26 cellular contexts compared by ENCODE assay signal in the genomic region with DNA sequence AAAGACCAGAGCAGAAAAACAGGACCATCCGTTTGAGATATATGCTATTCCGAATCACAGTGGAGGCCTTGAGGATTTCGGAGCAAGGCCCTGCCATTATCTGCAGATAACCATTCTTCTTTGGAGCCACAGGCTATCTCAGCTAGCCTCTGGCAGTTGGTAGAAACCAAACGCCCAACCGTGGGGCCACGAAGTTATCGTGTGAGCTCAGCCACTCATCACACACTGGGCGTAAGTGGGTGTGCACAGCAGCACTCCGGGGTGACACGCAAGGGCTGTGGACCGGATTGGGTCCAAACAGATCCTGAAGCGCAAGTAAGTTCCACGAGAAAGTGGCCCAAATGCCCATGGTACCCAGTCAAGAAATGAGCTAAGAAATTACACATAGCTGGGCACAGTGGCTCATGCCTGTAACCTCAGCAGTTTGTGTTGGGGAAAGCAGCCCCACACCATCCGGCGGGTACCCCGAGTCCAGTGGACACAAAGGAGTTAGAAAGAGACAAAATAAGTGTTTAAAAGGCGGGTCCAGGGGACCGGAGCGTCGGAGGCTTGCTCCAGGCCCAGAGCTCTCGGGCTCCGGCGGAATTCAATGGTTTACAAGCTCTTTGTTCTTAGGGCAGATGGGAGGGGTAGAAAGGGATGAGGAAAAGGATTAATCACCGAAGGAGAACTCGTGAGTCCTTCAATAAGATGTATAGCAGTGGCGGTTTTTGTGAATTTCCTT.
"Had no signal": no experiment of that assay in that cellular context is flagged by ENCODE, and none has a peak within 500 bp of the region (broad histone marks: within the 10 kb centered on the region; RNA-seq: fewer than 3 reads in every experiment).

No MANE protein-coding gene starts in this region.

- H3K27ac ChIP-seq: hepatocyte, left ventricle myocardium inferior, prostate gland, spleen, testis, upper lobe of left lung had no signal

- DNase-seq: activated CD4-positive, alpha-beta T cell treated with anti-CD3 and anti-CD28 coated beads for 4 hours; activated CD4-positive, alpha-beta T cell treated with anti-CD3 and anti-CD28 coated beads, Interleukin-2, amount 50 U/mL, for 48 hours; activated CD4-positive, CD25-positive, alpha-beta regulatory T cell; activated effector memory CD4-positive, alpha-beta T cell treated with Interleukin-2 at 50 U/mL for 16 hours; activated naive CD4-positive, alpha-beta T cell treated with anti-CD3 and anti-CD28 coated beads for 36 hours; activated naive CD8-positive, alpha-beta T cell treated with anti-CD3 and anti-CD28 coated beads, Interleukin-2, amount 10 ng/mL, durations not matched to agents 7 days and 5 days; activated T-cell treated with anti-CD3 and anti-CD28 coated beads, Interleukin-2, amount 50 U/mL, for 72 hours; amniotic stem cell; cortex of kidney; effector CD4-positive, alpha-beta T cell; erythroblast; foreskin fibroblast; immature natural killer cell; kidney glomerular epithelial cell; left ventricle myocardium inferior; spleen; stimulated activated CD4-positive, alpha-beta T cell treated with anti-CD3 and anti-CD28 coated beads, Interleukin-4, amount 100 ng/mL, for 1 hour; stimulated activated naive CD4-positive, alpha-beta T cell; T1000; testis; upper lobe of left lung had no signal

- H3K9me3 ChIP-seq: prostate gland, testis had no signal

- H3K4me3 ChIP-seq: hepatocyte, left ventricle myocardium inferior, prostate gland, spleen, testis, upper lobe of left lung had no signal

- H2AFZ ChIP-seq: hepatocyte had no signal

- H3K4me3 Mint-ChIP-seq: activated naive CD4-positive, alpha-beta T cell treated with anti-CD3 and anti-CD28 coated beads for 36 hours; activated naive CD8-positive, alpha-beta T cell treated with anti-CD3 and anti-CD28 coated beads, Interleukin-2, amount 10 ng/mL, durations not matched to agents 7 days and 5 days; activated T-cell treated with anti-CD3 and anti-CD28 coated beads, Interleukin-2, amount 50 U/mL, for 72 hours; immature natural killer cell; nephron; T-helper 1 cell treated with Interleukin-12 subunit alpha and Interleukin-12 subunit beta and Interleukin-4 antibody, amounts not matched to agents 30 μg/mL and 1 μg/mL, for 36 hours had no signal

- H3K4me1 Mint-ChIP-seq: activated naive CD8-positive, alpha-beta T cell treated with anti-CD3 and anti-CD28 coated beads, Interleukin-2, amount 10 ng/mL, durations not matched to agents 7 days and 5 days; immature natural killer cell; nephron had no signal

- FAIRE-seq: bronchial epithelial cell had no signal

- H3K4me1 ChIP-seq: left ventricle myocardium inferior, prostate gland, spleen, testis, upper lobe of left lung had no signal

- H3K27ac Mint-ChIP-seq: activated naive CD4-positive, alpha-beta T cell treated with anti-CD3 and anti-CD28 coated beads for 36 hours; activated naive CD8-positive, alpha-beta T cell treated with anti-CD3 and anti-CD28 coated beads, Interleukin-2, amount 10 ng/mL, durations not matched to agents 7 days and 5 days; activated T-cell treated with anti-CD3 and anti-CD28 coated beads, Interleukin-2, amount 50 U/mL, for 72 hours; immature natural killer cell; nephron; T-helper 1 cell treated with Interleukin-12 subunit alpha and Interleukin-12 subunit beta and Interleukin-4 antibody, amounts not matched to agents 30 μg/mL and 1 μg/mL, for 36 hours had no signal

- H3K27me3 Mint-ChIP-seq: activated naive CD8-positive, alpha-beta T cell treated with anti-CD3 and anti-CD28 coated beads, Interleukin-2, amount 10 ng/mL, durations not matched to agents 7 days and 5 days had no signal

- H3K36me3 ChIP-seq: left ventricle myocardium inferior, prostate gland, upper lobe of left lung had no signal

- ATAC-seq: activated T-cell treated with anti-CD3 and anti-CD28 coated beads, Interleukin-2, amount 50 U/mL, for 72 hours had no signal

- H3K27me3 ChIP-seq: hepatocyte, spleen, testis, upper lobe of left lung had no signal
